ENCODE assay signal across 9 cellular contexts in the genomic region with DNA sequence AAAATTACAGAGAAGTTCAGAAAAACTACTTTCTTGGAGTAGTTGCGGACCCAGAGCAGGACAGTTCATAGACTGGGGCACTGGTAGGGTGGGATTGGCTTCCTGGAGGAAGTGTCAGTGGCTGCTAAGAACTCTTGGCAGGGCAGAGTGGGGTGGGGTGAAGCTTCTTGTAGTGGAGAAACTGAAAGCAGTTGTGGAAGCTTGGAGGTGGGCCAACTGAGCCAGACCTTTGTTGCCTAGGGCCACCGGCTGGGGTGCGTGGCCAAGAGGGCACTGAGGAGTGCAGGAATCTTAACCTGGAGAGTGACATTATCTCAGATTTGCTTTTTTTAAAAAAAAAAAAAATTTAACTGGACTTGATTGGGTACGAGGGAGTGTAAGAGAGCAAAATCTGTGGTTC. TPM values are rescaled to one million over a fixed set of nuclear protein-coding genes. Genes with fewer than 3 reads are reported as not detected.
A peak's percentile ranks its signal among the peaks of the same experiment; 100 is the strongest.
DNase-seq lines count a peak whose midpoint lies in the region; ATAC-seq and TF ChIP-seq lines count a peak whose summit lies in the region.
"Had no signal": no experiment of that assay in that cellular context is flagged by ENCODE, and none has a peak within 500 bp of the region (broad histone marks: within the 10 kb centered on the region; RNA-seq: fewer than 3 reads in every experiment).

No MANE protein-coding gene starts in this region.

- H3K4me3 ChIP-seq in AG10803 (ENCODE audit: low read length) (peak overlapping the region; percentile 29), Loucy (ENCODE audit: low read length, poor library complexity, severe bottlenecking) (peak overlapping the region; percentile 24), sigmoid colon (peak overlapping the region in 3 of 4 donors; percentile 1 to 28 (median 26))

- H2AFZ ChIP-seq in Loucy (ENCODE audit: low read length), result no peak overlapping the region

- H3K27me3 ChIP-seq in Loucy (ENCODE audit: insufficient read depth, low read length, poor library complexity, severe bottlenecking) (no peaks in the 10 kb centered on the region), sigmoid colon (no peaks in the 10 kb centered on the region)

- peaks cover 3% of the 10 kb centered on the region; the same call in 1 of the 2 replicates for H3F3A ChIP-seq in Loucy (ENCODE audit: low read depth)

- TF ChIP-seq POLR2A in sigmoid colon (IDR thresholded peaks at IDR 0.05), result no peak

- H3K9me3 ChIP-seq in Loucy (ENCODE audit: insufficient read depth, low read depth, low read length) (no peaks in the 10 kb centered on the region), sigmoid colon (no peaks in the 10 kb centered on the region)

- H4K20me1 ChIP-seq in Loucy (ENCODE audit: insufficient read depth, low read length, poor library complexity, severe bottlenecking), result peaks cover 13% of the 10 kb centered on the region

- intact Hi-C loops in Right ventricle myocardium inferior (cut with DNase I), result loop anchor here (5.0 kb wide), 2 partner anchors 144 to 156 kb away; a partner anchor contains a TSS
- intact Hi-C loops in sigmoid colon (cut with DNase I), result loop anchor here (5.0 kb wide), 1 partner anchor 156 kb away; no protein-coding TSS in a partner anchor

- 9 to 14% methylated on average over 4 of the region's 4 CpGs for WGBS in sigmoid colon, 2 donors

- peak overlapping the region; percentile 92 for H3K4me2 ChIP-seq in Loucy (ENCODE audit: low read depth, low read length, poor library complexity, severe bottlenecking)

- ATAC-seq in GM19463 (IDR thresholded peaks at IDR 0.05; ENCODE audit: unreplicated experiment) (peak; percentile 20), Right ventricle myocardium inferior (peak; percentile 23)

- TF ChIP-seq CTCF in AG10803 (conservative IDR thresholded peaks at IDR 0.05; ENCODE audit: low read length) (no peak), Loucy (conservative IDR thresholded peaks at IDR 0.05; ENCODE audit: low read length) (no peak), sigmoid colon (IDR thresholded peaks at IDR 0.05) (no peak)

- H3K36me3 ChIP-seq in Loucy (ENCODE audit: insufficient read depth, low read length), result no peaks in the 10 kb centered on the region
- H3K36me3 ChIP-seq in sigmoid colon, result no peaks in the 10 kb centered on the region

- peak; percentile 61 for DNase-seq in AG10803 (ENCODE audit: low read depth)
- DNase-seq in activated T-helper 1 cell treated with Interleukin-2 at 50 U/mL for 16 hours (ENCODE audit: low read depth), result peak; percentile 27
- peak; percentile 91 for DNase-seq in Right ventricle myocardium inferior (ENCODE audit: missing footprints)
- peak; percentile 92 for DNase-seq in sigmoid colon
- no peak for DNase-seq in NCI-H1436 (lab: John Stamatoyannopoulos, UW)
- no peak for DNase-seq in germinal center (ENCODE audit: low spot score)

- H3K27ac ChIP-seq in sigmoid colon, result peak overlapping the region; percentile 62 to 99 (median 96)

- H3K9ac ChIP-seq in Loucy (ENCODE audit: low read depth, low read length, poor library complexity, severe bottlenecking), result peak overlapping the region; percentile 37

- H3K4me1 ChIP-seq in Loucy (ENCODE audit: insufficient read depth, low read length, poor library complexity, severe bottlenecking) (peaks cover 46% of the 10 kb centered on the region), sigmoid colon (peaks cover 0 to 60% (median 58%) of the 10 kb centered on the region in 4 donors)

- TF ChIP-seq EP300 in sigmoid colon (IDR thresholded peaks at IDR 0.05), result no peak

- peaks cover 53% of the 10 kb centered on the region for H3K79me2 ChIP-seq in Loucy (ENCODE audit: insufficient read depth, low read length)

- no peaks in the 10 kb centered on the region for H3K9me2 ChIP-seq in Loucy (replicated peaks; ENCODE audit: low read depth, low read length)

RNA-seq across cellular contexts. Expression of a gene that starts 3.2 kb away (rescaled TPM):
- total RNA-seq in Right ventricle myocardium inferior (118 TPM), sigmoid colon (10 to 100 TPM; 27.2 to 49.2 (median 42.1) TPM)
- 10 to 100 TPM; 10.8 to 18.7 (median 14.4) TPM for polyA plus RNA-seq in sigmoid colon

RNA-seq across cellular contexts. Expression of a gene that starts 31.3 kb away (rescaled TPM):
- total RNA-seq in Right ventricle myocardium inferior (not detected), sigmoid colon (not detected)
- not detected for polyA plus RNA-seq in sigmoid colon
- total RNA-seq: bronchial epithelial cell had no signal

Comparison
In these comparisons a context has a peak if more than half of its experiments do, and no peak if none do; other contexts are left out.
1. DNase-seq: peak in AG10803 (single experiment), activated T-helper 1 cell treated with Interleukin-2 at 50 U/mL for 16 hours (single experiment), Right ventricle myocardium inferior (single experiment) and sigmoid colon (single experiment); none in NCI-H1436 (single experiment) and germinal center (single experiment).
2. Peak in every context shown above with its lines, with median percentiles within 50 percentile points of each other: H3K4me3 ChIP-seq.